17 cellular contexts compared by ENCODE assay signal in the genomic region with DNA sequence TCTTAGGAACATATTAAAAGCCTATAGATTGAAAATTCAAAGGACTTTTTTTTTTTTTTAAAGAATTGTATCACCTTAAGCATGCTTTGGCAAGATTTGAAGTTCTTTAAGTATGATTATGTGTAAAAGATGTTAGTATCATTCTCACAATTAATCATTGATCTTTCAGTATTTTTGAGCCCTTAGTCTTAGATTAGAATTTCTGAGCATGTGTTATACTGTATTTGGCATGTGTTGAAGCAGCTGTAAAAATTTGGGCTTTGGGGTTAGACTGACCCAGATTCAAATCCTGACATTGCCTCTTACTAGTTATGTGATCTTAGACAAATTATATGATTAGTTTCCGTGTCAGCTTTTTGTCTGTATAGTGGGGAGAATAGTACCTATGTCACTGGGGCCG.
"Had no signal": no experiment of that assay in that cellular context is flagged by ENCODE, and none has a peak within 500 bp of the region (broad histone marks: within the 10 kb centered on the region; RNA-seq: fewer than 3 reads in every experiment).

No MANE protein-coding gene starts in this region.

- H3K9me3 Mint-ChIP-seq: activated naive CD8-positive, alpha-beta T cell treated with anti-CD3 and anti-CD28 coated beads for 36 hours; nephron progenitor cell; type B pancreatic cell had no signal

- H3K36me3 ChIP-seq: cardiac muscle cell, lower lobe of right lung, SJCRH30, stomach had no signal

- H3K27ac ChIP-seq: cardiac muscle cell, lower lobe of right lung, SJCRH30, skin epidermis, stomach, testis had no signal

- H3K27me3 Mint-ChIP-seq: activated naive CD8-positive, alpha-beta T cell treated with anti-CD3 and anti-CD28 coated beads for 36 hours; progenitor cell of endocrine pancreas; type B pancreatic cell had no signal

- H3K27ac Mint-ChIP-seq: activated naive CD8-positive, alpha-beta T cell treated with anti-CD3 and anti-CD28 coated beads for 36 hours; nephron progenitor cell; progenitor cell of endocrine pancreas; type B pancreatic cell had no signal

- H3K4me1 ChIP-seq: testis had no signal

- H3K9me3 ChIP-seq: lower lobe of right lung, SJCRH30, stomach, testis had no signal

- ATAC-seq: lower lobe of right lung had no signal

- H3K4me3 ChIP-seq: cardiac muscle cell, lower lobe of right lung, SJCRH30, skin epidermis, stomach, testis had no signal

- H3K4me3 Mint-ChIP-seq: activated naive CD8-positive, alpha-beta T cell treated with anti-CD3 and anti-CD28 coated beads for 36 hours; nephron progenitor cell; type B pancreatic cell had no signal

- DNase-seq: activated CD4-positive, alpha-beta T cell treated with anti-CD3 and anti-CD28 coated beads for 1 hour; activated CD4-positive, alpha-beta T cell treated with anti-CD3 and anti-CD28 coated beads, Interleukin-2, amount 50 U/mL, for 48 hours; activated gamma-delta T cell; activated naive CD8-positive, alpha-beta T cell treated with anti-CD3 and anti-CD28 coated beads for 36 hours; activated T-cell treated with anti-CD3 and anti-CD28 coated beads, Interleukin-2, amount 50 U/mL, for 48 hours; amniotic stem cell; lower lobe of right lung; nephron progenitor cell; nucleus accumbens; stomach; testis had no signal

- H3K27me3 ChIP-seq: cardiac muscle cell, SJCRH30, stomach, testis had no signal

- FAIRE-seq: keratinocyte had no signal
